27 cellular contexts compared by ENCODE assay signal in genomic region chr6:64589961-64590360, GRCh38.
"Had no signal": no experiment of that assay in that cellular context is flagged by ENCODE, and none has a peak within 500 bp of the region (broad histone marks: within the 10 kb centered on the region; RNA-seq: fewer than 3 reads in every experiment).

No MANE protein-coding gene starts in this region.

- H3K9me3 Mint-ChIP-seq: endodermal cell, mesothelial cell of epicardium had no signal

- ATAC-seq: esophagus mucosa; gastrocnemius medialis; heart left ventricle; left cardiac atrium; left lung; mucosa of descending colon; natural killer cell treated with Interleukin-12 subunit alpha and Interleukin-12 subunit beta and Interleukin-15 and Interleukin-18, amount 100 ng/mL, for 72 hours; sciatic nerve; stimulated activated naive CD8-positive, alpha-beta T cell treated with anti-CD3 and anti-CD28 coated beads, Interleukin-15, amount 100 ng/mL, for 72 hours; upper lobe of right lung had no signal

- DNase-seq: effector CD8-positive, alpha-beta T cell; endodermal cell; foreskin fibroblast; gastrocnemius medialis; heart left ventricle; hippocampal formation; left cardiac atrium; left lung; mesenchymal stem cell; mucosa of descending colon; naive B cell; nucleus accumbens; stimulated activated CD4-positive, alpha-beta T cell treated with anti-CD3 and anti-CD28 coated beads, Interleukin-12 subunit alpha, Interleukin-12 subunit beta, amount 100 ng/mL, for 4 hours; stimulated activated CD4-positive, alpha-beta T cell treated with anti-CD3 and anti-CD28 coated beads, Interleukin-1b, Interleukin-23, amount 100 ng/mL, for 48 hours; stimulated activated CD4-positive, alpha-beta T cell treated with anti-CD3 and anti-CD28 coated beads, Interleukin-4, amount 100 ng/mL, for 1 hour; stimulated activated CD8-positive, alpha-beta memory T cell treated with anti-CD3 and anti-CD28 coated beads, Interleukin-4, amount 100 ng/mL, for 48 hours; stimulated activated naive CD4-positive, alpha-beta T cell; stimulated activated naive CD8-positive, alpha-beta T cell treated with anti-CD3 and anti-CD28 coated beads, Interleukin-15, amount 100 ng/mL, for 72 hours; transverse colon; upper lobe of right lung; uterus had no signal

- H3K4me3 Mint-ChIP-seq: dendritic cell treated with granulocyte-macrophage colony-stimulating factor and Interleukin-4, amounts not matched to agents 40 ng/mL and 50 ng/mL, for 4 days; endodermal cell; mesothelial cell of epicardium; naive B cell; natural killer cell treated with Interleukin-12 subunit alpha and Interleukin-12 subunit beta and Interleukin-15 and Interleukin-18, amount 100 ng/mL, for 72 hours; neural crest cell; stimulated activated naive CD8-positive, alpha-beta T cell treated with anti-CD3 and anti-CD28 coated beads, Interleukin-15, amount 100 ng/mL, for 72 hours had no signal

- H3K27me3 Mint-ChIP-seq: dendritic cell treated with granulocyte-macrophage colony-stimulating factor and Interleukin-4, amounts not matched to agents 40 ng/mL and 50 ng/mL, for 4 days; naive B cell; natural killer cell treated with Interleukin-12 subunit alpha and Interleukin-12 subunit beta and Interleukin-15 and Interleukin-18, amount 100 ng/mL, for 72 hours; stimulated activated naive CD8-positive, alpha-beta T cell treated with anti-CD3 and anti-CD28 coated beads, Interleukin-15, amount 100 ng/mL, for 72 hours had no signal

- H3K36me3 Mint-ChIP-seq: mesothelial cell of epicardium, naive B cell had no signal

- H3K4me1 Mint-ChIP-seq: endodermal cell; mesothelial cell of epicardium; naive B cell; stimulated activated naive CD8-positive, alpha-beta T cell treated with anti-CD3 and anti-CD28 coated beads, Interleukin-15, amount 100 ng/mL, for 72 hours had no signal

- H3K27ac Mint-ChIP-seq: dendritic cell treated with granulocyte-macrophage colony-stimulating factor and Interleukin-4, amounts not matched to agents 40 ng/mL and 50 ng/mL, for 4 days; endodermal cell; mesothelial cell of epicardium; naive B cell; natural killer cell treated with Interleukin-12 subunit alpha and Interleukin-12 subunit beta and Interleukin-15 and Interleukin-18, amount 100 ng/mL, for 72 hours; stimulated activated naive CD8-positive, alpha-beta T cell treated with anti-CD3 and anti-CD28 coated beads, Interleukin-15, amount 100 ng/mL, for 72 hours had no signal
